12 cellular contexts compared by ENCODE assay signal in the genomic region with DNA sequence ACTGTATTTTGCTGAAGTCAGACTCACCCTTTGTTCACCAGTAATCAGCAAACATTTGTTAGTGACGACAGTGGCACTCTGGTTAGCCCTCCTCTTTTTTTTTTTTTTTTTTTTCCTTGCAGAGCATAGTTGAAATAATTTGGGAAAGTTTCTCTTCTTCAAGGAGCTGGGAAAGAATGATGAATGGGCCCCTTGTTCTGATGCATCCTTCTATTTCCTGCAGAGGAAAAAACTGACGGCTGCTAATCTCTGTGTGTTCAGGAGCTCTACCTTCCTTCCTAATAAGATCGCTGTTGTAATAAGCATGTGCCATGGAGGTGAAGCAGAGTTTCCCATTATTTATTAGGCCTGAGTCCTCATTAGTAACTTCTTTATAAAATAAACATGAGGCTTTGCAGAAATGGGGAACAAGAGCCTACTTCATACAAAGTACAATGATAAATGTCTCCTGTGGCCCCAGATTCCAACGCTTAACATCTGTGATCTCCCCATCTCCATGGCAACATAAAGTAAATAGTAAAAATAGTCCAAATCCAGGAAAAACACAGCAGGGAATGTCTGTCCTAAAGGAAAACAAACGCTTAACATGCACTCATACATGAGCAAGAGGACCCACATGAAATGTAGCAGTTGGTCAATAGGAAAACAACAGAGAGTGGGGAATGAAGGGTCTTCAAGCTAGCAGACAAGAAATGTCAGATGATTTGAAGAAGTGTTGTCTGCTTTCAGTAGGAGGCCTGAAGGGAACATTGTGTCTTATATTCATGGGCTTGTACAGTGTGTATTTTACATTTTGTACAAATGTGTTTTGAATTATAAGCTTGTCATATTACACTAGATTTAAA. TPM values are rescaled to one million over a fixed set of nuclear protein-coding genes. Genes with fewer than 3 reads are reported as not detected.
DNase-seq lines count a peak whose midpoint lies in the region; ATAC-seq and TF ChIP-seq lines count a peak whose summit lies in the region.
"Had no signal": no experiment of that assay in that cellular context is flagged by ENCODE, and none has a peak within 500 bp of the region (broad histone marks: within the 10 kb centered on the region; RNA-seq: fewer than 3 reads in every experiment).

No MANE protein-coding gene starts in this region.

- DNase-seq in GM23248: peak; percentile 51
- peak; percentile 40 for DNase-seq in brain microvascular endothelial cell
- no peak for DNase-seq in left ventricle myocardium inferior
- DNase-seq in GOT3 (lab: John Stamatoyannopoulos, UW): no peak
- no peak for DNase-seq in NCI-H345 treated with DMSO at 0.1 percent for 48 hours (lab: John Stamatoyannopoulos, UW; ENCODE audit: unreplicated experiment)
- DNase-seq: cerebellar nuclear complex; NCI-H1092; NK-92 treated with Interleukin-12 subunit alpha and Interleukin-12 subunit beta, amount 100 ng/mL, for 24 hours; T-helper 2 cell had no signal

- H3K4me1 ChIP-seq in GM23248 (ENCODE audit: insufficient read depth) (peaks cover 13% of the 10 kb centered on the region; the same call in 1 of the 2 replicates), left ventricle myocardium inferior (peaks cover 26% of the 10 kb centered on the region), rectal smooth muscle tissue (ENCODE audit: control insufficient read depth, insufficient read depth, low read length) (peaks cover 29% of the 10 kb centered on the region)

- TF ChIP-seq CTCF in brain microvascular endothelial cell (IDR thresholded peaks at IDR 0.05; ENCODE audit: low read depth, low read length, missing control alignments) (no peak), left ventricle myocardium inferior (IDR thresholded peaks at IDR 0.05; ENCODE audit: borderline replicate concordance) (no peak)

- H3K9ac ChIP-seq in GM23248 (peak overlapping the region; percentile 18; the same call in 1 of the 2 replicates), rectal smooth muscle tissue (ENCODE audit: low read length) (no peak overlapping the region)

- peak overlapping the region; percentile 52 for H2AFZ ChIP-seq in GM23248

- H3K36me3 ChIP-seq in GM23248 (ENCODE audit: low read depth) (no peaks in the 10 kb centered on the region), brain microvascular endothelial cell (replicated peaks) (no peaks in the 10 kb centered on the region), left ventricle myocardium inferior (no peaks in the 10 kb centered on the region), rectal smooth muscle tissue (ENCODE audit: control insufficient read depth, insufficient read depth, low read length) (no peaks in the 10 kb centered on the region)

- H3K79me2 ChIP-seq in GM23248 (ENCODE audit: insufficient read depth): 0 out of 2 replicates have a peak, but pooled peaks cover 6% of the 10 kb centered on the region

- H4K20me1 ChIP-seq in GM23248 (ENCODE audit: insufficient read depth): no peaks in the 10 kb centered on the region

- ATAC-seq in GM19463 (IDR thresholded peaks at IDR 0.05; ENCODE audit: unreplicated experiment) (no peak), HG03442 (IDR thresholded peaks at IDR 0.05; ENCODE audit: unreplicated experiment) (no peak)

- H3K4me3 ChIP-seq in GM23248: no peak overlapping the region
- no peak overlapping the region for H3K4me3 ChIP-seq in brain microvascular endothelial cell (ENCODE audit: low read depth, low read length)
- H3K4me3 ChIP-seq in left ventricle myocardium inferior: no peak overlapping the region
- no peak overlapping the region for H3K4me3 ChIP-seq in rectal smooth muscle tissue (ENCODE audit: low read length)

- H3K9me3 ChIP-seq in GM23248 (ENCODE audit: low read depth) (no peaks in the 10 kb centered on the region), left ventricle myocardium inferior (replicated peaks) (no peaks in the 10 kb centered on the region)

- no peaks in the 10 kb centered on the region for H3F3A ChIP-seq in GM23248 (ENCODE audit: insufficient read depth)

- H3K9me2 ChIP-seq in GM23248 (ENCODE audit: insufficient read depth): no peaks in the 10 kb centered on the region

- WGBS in GM23248 (ENCODE audit: low coverage in 1 of 2, low lambda C conversion rate in 2 of 2, missing lambda C conversion rate in 2 of 2), 2 experiments: 11 to 16% methylated on average over 5 of the region's 5 CpGs

- in situ Hi-C loops in GM23248 (cut with MboI): no loop called here
- in situ Hi-C loops in brain microvascular endothelial cell (cut with HindIII; ENCODE audit: low pct_ligation_motif_present, low sequenced_read_pairs): no loop called here

- H3K27me3 ChIP-seq in GM23248 (replicated peaks; ENCODE audit: insufficient read depth): no peaks in the 10 kb centered on the region
- no peaks in the 10 kb centered on the region for H3K27me3 ChIP-seq in brain microvascular endothelial cell (replicated peaks)
- no peaks in the 10 kb centered on the region for H3K27me3 ChIP-seq in left ventricle myocardium inferior (ENCODE audit: low read depth)
- H3K27me3 ChIP-seq in rectal smooth muscle tissue (ENCODE audit: control insufficient read depth, insufficient read depth, low read length): no peaks in the 10 kb centered on the region

- no peak overlapping the region for H3K4me2 ChIP-seq in GM23248 (ENCODE audit: unreplicated experiment)

- intact Hi-C loops in left ventricle myocardium inferior (cut with micrococcal nuclease): no loop called here

- peak overlapping the region; percentile 49 for H3K27ac ChIP-seq in GM23248
- no peak overlapping the region for H3K27ac ChIP-seq in brain microvascular endothelial cell
- H3K27ac ChIP-seq in left ventricle myocardium inferior (replicated peaks): peak overlapping the region; percentile 72
- peak overlapping the region; percentile 89 for H3K27ac ChIP-seq in rectal smooth muscle tissue (ENCODE audit: low read depth, low read length)

RNA-seq across cellular contexts. Expression of a gene that starts 59.1 kb away (rescaled TPM):
- total RNA-seq in GM23248 (2014; rRNA removed; shearing (Covaris generic)): 674 and 698 TPM in 2 replicates
- 1,687 and 1,703 TPM in 2 replicates for polyA plus RNA-seq in GM23248 (2016; fragmentation: Nextera tagmentation; extraction: Ambion mirVana)
- 122 TPM for total RNA-seq in left ventricle myocardium inferior

Comparison
In these comparisons a context has a peak if more than half of its experiments do, and no peak if none do; other contexts are left out.
1. DNase-seq: peak in GM23248 (single experiment) and brain microvascular endothelial cell (single experiment); none in left ventricle myocardium inferior (single experiment), GOT3 (single experiment) and NCI-H345 treated with DMSO at 0.1 percent for 48 hours (single experiment).